9 cellular contexts compared by ENCODE assay signal in genomic region chr17:35117984-35118383, GRCh38. TPM values are rescaled to one million over a fixed set of nuclear protein-coding genes. Genes with fewer than 3 reads are reported as not detected.
DNase-seq lines count a peak whose midpoint lies in the region; ATAC-seq, FAIRE-seq and TF ChIP-seq lines count a peak whose summit lies in the region.
"Had no signal": no experiment of that assay in that cellular context is flagged by ENCODE, and none has a peak within 500 bp of the region (broad histone marks: within the 10 kb centered on the region; RNA-seq: fewer than 3 reads in every experiment).

No MANE protein-coding gene starts in this region.

- H3K27ac Mint-ChIP-seq in activated naive CD4-positive, alpha-beta T cell treated with anti-CD3 and anti-CD28 coated beads, Interleukin-2, amount 50 U/mL, for 24 hours, result peak overlapping the region; percentile 57
- peak overlapping the region in 2 of 6 donors; percentile 10 to 56 for H3K27ac Mint-ChIP-seq in naive B cell

- H3K9me3 ChIP-seq in Karpas-422 (ENCODE audit: low read length), result no peaks in the 10 kb centered on the region

- no peak for TF ChIP-seq CTCF in D721Med (IDR thresholded peaks at IDR 0.05; ENCODE audit: insufficient read depth, missing control alignments)

- no peaks in the 10 kb centered on the region for H3K27me3 ChIP-seq in Karpas-422 (ENCODE audit: low read length)

- peak overlapping the region; percentile 91 for H3K9ac ChIP-seq in Karpas-422 (ENCODE audit: low read length)

- H3K4me1 Mint-ChIP-seq in activated naive CD4-positive, alpha-beta T cell treated with anti-CD3 and anti-CD28 coated beads, Interleukin-2, amount 50 U/mL, for 24 hours, result peaks cover 32% of the 10 kb centered on the region
- peaks cover 23 to 37% (median 30%) of the 10 kb centered on the region in 3 donors for H3K4me1 Mint-ChIP-seq in naive B cell

- H3K4me2 ChIP-seq in Karpas-422 (ENCODE audit: low read depth, low read length, poor library complexity, severe bottlenecking), result peak overlapping the region; percentile 64

- DNase-seq in Daoy (ENCODE audit: low read depth) (peak; percentile 35), Karpas-422 (peak; percentile 77), naive B cell (no peak), D721Med (ENCODE audit: insufficient read length, low spot score) (no peak)

- no peaks in the 10 kb centered on the region; the same call in 1 of the 2 replicates for H3K36me3 ChIP-seq in Karpas-422 (ENCODE audit: insufficient read depth, low read length)

- peaks cover 17% of the 10 kb centered on the region for H3K4me1 ChIP-seq in Karpas-422 (ENCODE audit: low read length)

- H2AFZ ChIP-seq in Karpas-422 (ENCODE audit: low read length), result peak overlapping the region; percentile 43; the same call in 1 of the 2 replicates

- ATAC-seq in naive B cell (ENCODE audit: low read depth in 2 of 2) (no peak), GM21447 (IDR thresholded peaks at IDR 0.05; ENCODE audit: unreplicated experiment) (no peak), GM19324 (IDR thresholded peaks at IDR 0.05; ENCODE audit: low FRiP score, unreplicated experiment) (no peak), HG03196 (IDR thresholded peaks at IDR 0.05; ENCODE audit: unreplicated experiment) (no peak)

- H3K4me3 Mint-ChIP-seq in activated naive CD4-positive, alpha-beta T cell treated with anti-CD3 and anti-CD28 coated beads, Interleukin-2, amount 50 U/mL, for 24 hours, result peak overlapping the region; percentile 91
- H3K4me3 Mint-ChIP-seq in naive B cell, result peak overlapping the region; percentile 29 to 94 (median 85)

- H3K27ac ChIP-seq in Karpas-422 (ENCODE audit: low read length), result no peak overlapping the region

- H3K27me3 Mint-ChIP-seq in activated naive CD4-positive, alpha-beta T cell treated with anti-CD3 and anti-CD28 coated beads, Interleukin-2, amount 50 U/mL, for 24 hours, result no peaks in the 10 kb centered on the region
- H3K27me3 Mint-ChIP-seq in naive B cell, result no peaks in the 10 kb centered on the region

- no peaks in the 10 kb centered on the region for H4K20me1 ChIP-seq in Karpas-422 (ENCODE audit: insufficient read depth, low read depth, low read length)

- no peak for FAIRE-seq in D721Med (lab: Jason Lieb, UNC)

- H3K9me2 ChIP-seq in Karpas-422 (replicated peaks; ENCODE audit: insufficient read depth, low read length), result no peaks in the 10 kb centered on the region

- no peaks in the 10 kb centered on the region for H3K9me3 Mint-ChIP-seq in activated naive CD4-positive, alpha-beta T cell treated with anti-CD3 and anti-CD28 coated beads, Interleukin-2, amount 50 U/mL, for 24 hours
- no peaks in the 10 kb centered on the region for H3K9me3 Mint-ChIP-seq in naive B cell

- peaks cover 34% of the 10 kb centered on the region for H3K79me2 ChIP-seq in Karpas-422 (ENCODE audit: low read length)

- peak overlapping the region; percentile 89; the same call in 1 of the 2 replicates for H3K4me3 ChIP-seq in Karpas-422 (ENCODE audit: low read length)

- peaks cover 3% of the 10 kb centered on the region for H3K36me3 Mint-ChIP-seq in activated naive CD4-positive, alpha-beta T cell treated with anti-CD3 and anti-CD28 coated beads, Interleukin-2, amount 50 U/mL, for 24 hours
- no peaks in the 10 kb centered on the region for H3K36me3 Mint-ChIP-seq in naive B cell

RNA-seq across cellular contexts. Expression of gene RAD51D, which starts 1.7 kb away (rescaled TPM):
- 8.2 and 9.3 TPM in 2 replicates for total RNA-seq in Daoy (2014; rRNA removed; shearing (Covaris generic))
- 7.2 and 9.0 TPM in 2 replicates for total RNA-seq in Karpas-422 (2014; rRNA removed; shearing (Covaris generic); ENCODE audit: low replicate concordance)
- polyA plus RNA-seq in naive B cell (ENCODE audit: low read depth in 6 of 6), result 10 to 100 TPM in 3 of 6 donors, 1 to 10 TPM in 3; 9.0 to 17.0 (median 11.6) TPM

RNA-seq across cellular contexts. Expression of gene FNDC8, which starts 3.4 kb away (rescaled TPM):
- total RNA-seq in Daoy (2014; rRNA removed; shearing (Covaris generic)), result not detected in 2 replicates
- total RNA-seq in Karpas-422 (2014; rRNA removed; shearing (Covaris generic); ENCODE audit: low replicate concordance), result not detected in 2 replicates
- polyA plus RNA-seq in naive B cell (ENCODE audit: low read depth in 6 of 6), result not detected
- total RNA-seq: mononuclear cell had no signal

RNA-seq across cellular contexts. Expression of gene NLE1, which starts 24.1 kb away (rescaled TPM):
- total RNA-seq in Daoy (2014; rRNA removed; shearing (Covaris generic)), result 47.7 and 68.9 TPM in 2 replicates
- total RNA-seq in Karpas-422 (2014; rRNA removed; shearing (Covaris generic); ENCODE audit: low replicate concordance), result 14.1 and 22.5 TPM in 2 replicates
- 1 to 10 TPM; 3.2 to 5.8 (median 3.6) TPM for polyA plus RNA-seq in naive B cell (ENCODE audit: low read depth in 6 of 6)

RNA-seq across cellular contexts. Expression of gene UNC45B, which starts 29.6 kb away (rescaled TPM):
- total RNA-seq in Daoy (2014; rRNA removed; shearing (Covaris generic)), result not detected in 2 replicates
- not detected in 2 replicates for total RNA-seq in Karpas-422 (2014; rRNA removed; shearing (Covaris generic); ENCODE audit: low replicate concordance)
- not detected for polyA plus RNA-seq in naive B cell (ENCODE audit: low read depth in 6 of 6)

RNA-seq across cellular contexts. Expression of gene RFFL, which starts 54.5 kb away (rescaled TPM):
- 16.8 and 17.0 TPM in 2 replicates for total RNA-seq in Daoy (2014; rRNA removed; shearing (Covaris generic))
- total RNA-seq in Karpas-422 (2014; rRNA removed; shearing (Covaris generic); ENCODE audit: low replicate concordance), result 14.6 and 16.3 TPM in 2 replicates
- 10 to 100 TPM; 15.9 to 27.4 (median 22.3) TPM for polyA plus RNA-seq in naive B cell (ENCODE audit: low read depth in 6 of 6)

Comparison
In these comparisons a context has a peak if more than half of its experiments do, and no peak if none do; other contexts are left out.
1. DNase-seq: peak in Daoy (single experiment) and Karpas-422 (single experiment); none in naive B cell (single experiment) and D721Med (single experiment).